In genomic region chr6:134146268-134147032, GRCh38 we compare ENCODE assay signal across 15 cellular contexts.
"Had no signal": no experiment of that assay in that cellular context is flagged by ENCODE, and none has a peak within 500 bp of the region (broad histone marks: within the 10 kb centered on the region; RNA-seq: fewer than 3 reads in every experiment).

No MANE protein-coding gene starts in this region.

- H3K36me3 ChIP-seq: neutrophil, SJCRH30, upper lobe of right lung had no signal

- H3K9me3 ChIP-seq: neutrophil, SJCRH30, upper lobe of right lung had no signal

- H3K27ac ChIP-seq: foreskin keratinocyte, neutrophil, SJCRH30, upper lobe of right lung had no signal

- ATAC-seq: activated T-cell treated with anti-CD3 and anti-CD28 coated beads, Interleukin-2, amount 50 U/mL, for 72 hours; foreskin keratinocyte; left ventricle myocardium superior; stimulated activated naive CD8-positive, alpha-beta T cell treated with anti-CD3 and anti-CD28 coated beads, Interleukin-15, Interleukin-2, amounts not matched to agents 100 U/mL and 50 U/mL, for 24 hours had no signal

- FAIRE-seq: small intestine had no signal

- DNase-seq: activated B cell treated with CpG ODN at 0.5 μM for 24 hours; activated CD4-positive, alpha-beta T cell treated with anti-CD3 and anti-CD28 coated beads, Interleukin-2, amount 10 ng/mL, durations not matched to agents 24 days and 14 days; activated CD8-positive, alpha-beta memory T cell treated with anti-CD3 and anti-CD28 coated beads, Interleukin-2, amount 50 U/mL, for 48 hours; activated gamma-delta T cell; activated naive CD8-positive, alpha-beta T cell treated with anti-CD3 and anti-CD28 coated beads for 36 hours; activated T-cell treated with anti-CD3 and anti-CD28 coated beads, Interleukin-2, amount 50 U/mL, for 72 hours; erythroblast; foreskin keratinocyte; kidney glomerular epithelial cell; left ventricle myocardium superior; small intestine; stimulated activated naive CD8-positive, alpha-beta T cell treated with anti-CD3 and anti-CD28 coated beads, Interleukin-15, Interleukin-2, amounts not matched to agents 100 U/mL and 50 U/mL, for 24 hours; upper lobe of right lung had no signal

- H3K4me3 ChIP-seq: SJCRH30, upper lobe of right lung had no signal

- H3K4me1 ChIP-seq: foreskin keratinocyte, SJCRH30, upper lobe of right lung had no signal

- H3K27me3 ChIP-seq: foreskin keratinocyte, neutrophil, SJCRH30, upper lobe of right lung had no signal
